In the genomic region with DNA sequence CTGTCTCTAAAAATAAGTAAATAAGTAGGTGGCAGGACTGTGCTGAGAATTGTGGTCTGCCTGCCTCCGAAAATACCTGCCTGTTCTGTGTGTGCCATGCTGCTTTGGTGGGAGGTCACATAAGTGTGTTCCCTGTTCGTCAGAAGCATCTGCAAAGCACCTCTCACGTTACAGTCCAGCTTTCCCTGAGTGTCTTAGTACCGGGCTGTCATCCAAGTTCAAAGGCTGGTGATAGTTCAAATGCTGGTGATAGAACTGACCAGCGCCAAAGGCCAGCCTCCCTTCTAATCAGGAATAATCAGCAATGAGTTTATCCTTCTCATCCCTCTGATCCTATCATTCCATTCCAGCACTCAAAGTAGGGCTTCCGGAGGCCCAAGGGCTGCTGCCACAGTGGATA, we compare ENCODE assay signal across 29 cellular contexts. TPM values are rescaled to one million over a fixed set of nuclear protein-coding genes. Genes with fewer than 3 reads are reported as not detected.
"Had no signal": no experiment of that assay in that cellular context is flagged by ENCODE, and none has a peak within 500 bp of the region (broad histone marks: within the 10 kb centered on the region; RNA-seq: fewer than 3 reads in every experiment).

No MANE protein-coding gene starts in this region.

- ATAC-seq: activated CD8-positive, alpha-beta memory T cell treated with anti-CD3 and anti-CD28 coated beads, Interleukin-2, amount 10 ng/mL, durations not matched to agents 7 days and 5 days; activated naive CD8-positive, alpha-beta T cell treated with anti-CD3 and anti-CD28 coated beads, Interleukin-2, amount 50 U/mL, for 24 hours; foreskin keratinocyte; heart left ventricle had no signal

- DNase-seq: activated CD4-positive, alpha-beta memory T cell treated with anti-CD3 and anti-CD28 coated beads for 36 hours; activated CD4-positive, alpha-beta T cell treated with anti-CD3 and anti-CD28 coated beads for 36 hours; activated CD4-positive, alpha-beta T cell treated with anti-CD3 and anti-CD28 coated beads, Interleukin-2, amount 10 ng/mL, durations not matched to agents 24 days and 14 days; activated CD4-positive, CD25-positive, alpha-beta regulatory T cell; activated CD4-positive, CD25-positive, alpha-beta regulatory T cell treated with anti-CD3 and anti-CD28 coated beads, Interleukin-2, amount 50 U/mL, for 72 hours; activated CD8-positive, alpha-beta memory T cell treated with anti-CD3 and anti-CD28 coated beads, Interleukin-2, amount 10 ng/mL, durations not matched to agents 7 days and 5 days; activated CD8-positive, alpha-beta memory T cell treated with anti-CD3 and anti-CD28 coated beads, Interleukin-2, amount 50 U/mL, for 4 hours; activated CD8-positive, alpha-beta T cell treated with anti-CD3 and anti-CD28 coated beads, Interleukin-2, amount 10 ng/mL, durations not matched to agents 7 days and 5 days; activated effector memory CD4-positive, alpha-beta T cell treated with anti-CD3 and anti-CD28 coated beads, Interleukin-2, amount 50 U/mL, for 16 hours; activated naive CD4-positive, alpha-beta T cell treated with anti-CD3 and anti-CD28 coated beads for 36 hours; activated naive CD8-positive, alpha-beta T cell treated with anti-CD3 and anti-CD28 coated beads for 36 hours; activated naive CD8-positive, alpha-beta T cell treated with anti-CD3 and anti-CD28 coated beads, Interleukin-2, amount 50 U/mL, for 24 hours; activated T-cell treated with anti-CD3 and anti-CD28 coated beads, Interleukin-2, amount 50 U/mL, for 1 hour; activated T-cell treated with anti-CD3 and anti-CD28 coated beads, Interleukin-2, amount 50 U/mL, for 48 hours; adrenal gland; aorta; body of pancreas; caudate nucleus; cortex of kidney; dermis blood vessel endothelial cell; effector CD4-positive, alpha-beta T cell; effector memory CD8-positive, alpha-beta T cell; erythroblast; foreskin keratinocyte; gastrocnemius medialis; glutamatergic neuron; heart left ventricle had no signal

RNA-seq across cellular contexts. Expression of a gene that starts 5.6 kb away (rescaled TPM):
- total RNA-seq: activated CD8-positive, alpha-beta memory T cell treated with anti-CD3 and anti-CD28 coated beads, Interleukin-2, amount 10 ng/mL, durations not matched to agents 7 days and 5 days; activated naive CD4-positive, alpha-beta T cell treated with anti-CD3 and anti-CD28 coated beads for 36 hours; activated T-helper 1 cell treated with anti-CD3 and anti-CD28 coated beads, Interleukin-12 subunit alpha, Interleukin-12 subunit beta, Interleukin-2, Interleukin-4 antibody, amounts not matched to agents 30 ng/mL and 10 ng/mL and 1 ng/mL, durations not matched to agents 14 hours and 24 hours and 36 hours; chondrocyte; foreskin keratinocyte had no signal
